In the genomic region with DNA sequence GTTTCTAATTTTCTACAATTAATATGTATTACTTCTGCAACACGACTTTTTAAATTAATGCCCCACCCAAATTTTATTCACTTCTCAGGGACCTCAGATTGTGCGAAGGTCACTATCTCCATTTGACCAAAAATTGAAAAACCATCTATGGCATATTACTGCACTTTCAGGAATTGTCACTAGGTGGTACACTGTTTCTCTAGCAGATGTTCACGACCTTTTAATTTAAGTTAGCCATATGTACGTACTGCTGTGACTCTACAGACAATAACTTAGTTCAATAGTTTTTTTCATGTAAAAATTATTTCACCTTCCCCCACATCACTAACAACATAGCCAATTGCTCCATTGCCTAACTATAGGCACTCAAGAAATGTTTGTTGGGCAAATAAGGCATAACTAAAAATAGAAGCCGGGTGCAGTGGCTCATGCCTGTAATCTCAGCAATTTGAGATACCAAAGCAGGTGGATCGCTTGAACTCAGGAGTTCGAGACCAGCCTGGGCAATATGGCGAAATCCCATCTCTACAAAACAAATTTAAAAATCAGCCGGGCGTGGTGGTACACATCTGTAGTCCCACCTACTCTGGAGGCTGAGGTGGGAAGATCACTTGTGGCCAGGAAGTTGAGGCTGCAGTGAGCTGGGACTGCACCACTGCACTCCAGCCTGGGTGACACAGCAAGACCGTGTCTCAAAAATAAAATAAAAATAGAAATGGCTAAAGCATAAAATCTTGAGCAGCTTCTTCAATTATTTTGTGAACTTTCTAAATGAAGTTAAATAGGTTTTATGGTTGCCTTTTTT, we compare ENCODE assay signal across 8 cellular contexts.
A peak's percentile ranks its signal among the peaks of the same experiment; 100 is the strongest.
DNase-seq lines count a peak whose midpoint lies in the region; ATAC-seq and TF ChIP-seq lines count a peak whose summit lies in the region.

No MANE protein-coding gene starts in this region.

- no peak overlapping the region for H2BK12ac ChIP-seq in H9 (ENCODE audit: insufficient read length, low read depth, low read length)

- peak; percentile 69 for TF ChIP-seq CTCF in H9 (conservative IDR thresholded peaks at IDR 0.05)
- TF ChIP-seq CTCF in NB4 (IDR thresholded peaks at IDR 0.05; ENCODE audit: low read depth, low read length): peak; percentile 63

- no peaks in the 10 kb centered on the region for H3K23me2 ChIP-seq in H9 (ENCODE audit: insufficient read length, low read depth, low read length, poor library complexity, severe bottlenecking)

- H2BK120ac ChIP-seq in H9 (ENCODE audit: low read depth, low read length, poor library complexity, severe bottlenecking): no peak overlapping the region

- no peak overlapping the region for H3K27ac ChIP-seq in H9 (ENCODE audit: insufficient read length, low read depth, low read length)

- no CpG with 5 or more reads among the region's 11 CpGs for WGBS in H9 (ENCODE audit: extremely low coverage, insufficient read length, low lambda C conversion rate)

- H3K27ac Mint-ChIP-seq in H9: no peak overlapping the region
- no peak overlapping the region for H3K27ac Mint-ChIP-seq in memory B cell

- no peak overlapping the region for H4K91ac ChIP-seq in H9 (ENCODE audit: insufficient read length, low read depth, low read length)

- no peak overlapping the region for H2AK5ac ChIP-seq in H9 (ENCODE audit: insufficient read length, low read length)

- no peaks in the 10 kb centered on the region for H3K79me1 ChIP-seq in H9 (ENCODE audit: insufficient read depth, low read depth, low read length, poor library complexity, severe bottlenecking)

- no peak overlapping the region for H4K5ac ChIP-seq in H9 (ENCODE audit: insufficient read length, low read depth, low read length)

- H4K8ac ChIP-seq in H9 (replicated peaks; ENCODE audit: insufficient read length, low read depth, low read length): no peak overlapping the region

- H3K4me3 Mint-ChIP-seq in H9 (no peak overlapping the region), memory B cell (no peak overlapping the region)

- H3K27me3 ChIP-seq in H9 (ENCODE audit: insufficient read depth, low read length) (no peaks in the 10 kb centered on the region), adipocyte (replicated peaks; ENCODE audit: control insufficient read depth, insufficient read depth, low read length) (no peaks in the 10 kb centered on the region)

- no peaks in the 10 kb centered on the region for H3K36me3 ChIP-seq in adipocyte (ENCODE audit: control insufficient read depth, insufficient read depth, low read length, severe bottlenecking)

- no peak overlapping the region for H2BK15ac ChIP-seq in H9 (ENCODE audit: low read depth, low read length)

- H2BK20ac ChIP-seq in H9 (ENCODE audit: low read depth, low read length, poor library complexity, severe bottlenecking): no peak overlapping the region

- H3K79me2 ChIP-seq in H9 (ENCODE audit: insufficient read depth, low read length): no peaks in the 10 kb centered on the region

- H4K20me1 ChIP-seq in H9 (ENCODE audit: control insufficient read depth, insufficient read depth, insufficient read length): no peaks in the 10 kb centered on the region

- DNase-seq in NCI-H2107 treated with DMSO at 0.1 percent for 48 hours (lab: John Stamatoyannopoulos, UW; ENCODE audit: unreplicated experiment) (peak; percentile 51), NCI-H2107 (lab: John Stamatoyannopoulos, UW) (no peak), H9 (no peak), NB4 (ENCODE audit: low read depth) (peak; percentile 51), adipocyte (ENCODE audit: low read depth) (peak; percentile 54), memory B cell (ENCODE audit: low spot score in 2 of 2) (no peak)
- no peak for DNase-seq in effector CD4-positive, alpha-beta T cell
- DNase-seq in central memory CD4-positive, alpha-beta T cell: no peak

- peak; percentile 58 for ATAC-seq in memory B cell (ENCODE audit: low read depth)

- H3K4me1 Mint-ChIP-seq in H9: peaks cover 10 to 13% of the 10 kb centered on the region in 2 experiments
- H3K4me1 Mint-ChIP-seq in memory B cell: peaks cover 6% of the 10 kb centered on the region

- H2BK5ac ChIP-seq in H9 (ENCODE audit: insufficient read length, low read length): no peak overlapping the region

- H2AFZ ChIP-seq in H9 (ENCODE audit: low read length): no peak overlapping the region

- no peaks in the 10 kb centered on the region for H3K4me1 ChIP-seq in H9 (ENCODE audit: insufficient read depth, low read length)
- H3K4me1 ChIP-seq in adipocyte (ENCODE audit: control insufficient read depth, insufficient read depth, low read length): no peaks in the 10 kb centered on the region

- H3K9me3 Mint-ChIP-seq in H9: no peaks in the 10 kb centered on the region
- no peaks in the 10 kb centered on the region for H3K9me3 Mint-ChIP-seq in memory B cell

- H3K4me2 ChIP-seq in H9 (ENCODE audit: insufficient read depth, insufficient read length, low read length): no peak overlapping the region

- H3K27me3 Mint-ChIP-seq in H9 (ENCODE audit: low read depth) (no peaks in the 10 kb centered on the region), memory B cell (peaks cover 4% of the 10 kb centered on the region)

- no peak for TF ChIP-seq POLR2A in NB4 (IDR thresholded peaks at IDR 0.05; ENCODE audit: extremely low read depth, insufficient read length)

- H3K4ac ChIP-seq in H9 (ENCODE audit: low read depth, low read length): no peak overlapping the region

- H3K9ac ChIP-seq in H9 (ENCODE audit: extremely low read depth, insufficient read length, low read length) (no peak overlapping the region), adipocyte (ENCODE audit: low read length) (no peak overlapping the region)

- no peak overlapping the region for H3K18ac ChIP-seq in H9 (ENCODE audit: insufficient read length, low read depth, low read length)

- no peak overlapping the region for H3K23ac ChIP-seq in H9 (ENCODE audit: insufficient read length, low read depth, low read length)

- no peak overlapping the region for H3K14ac ChIP-seq in H9 (ENCODE audit: insufficient read depth, low read length)

- H3K36me3 Mint-ChIP-seq in H9 (ENCODE audit: insufficient read depth in 1 of 3, low read depth in 3 of 3) (no peaks in the 10 kb centered on the region), memory B cell (no peaks in the 10 kb centered on the region)

- H3K56ac ChIP-seq in H9 (ENCODE audit: insufficient read length, low read depth, low read length): no peak overlapping the region

- no peak overlapping the region for H3T11ph ChIP-seq in H9 (ENCODE audit: low read length)

- H3K4me3 ChIP-seq in NB4 (ENCODE audit: low read depth, low read length): no peak overlapping the region
- H3K4me3 ChIP-seq in adipocyte (ENCODE audit: low read length): no peak overlapping the region

- H3K9me3 ChIP-seq in H9 (ENCODE audit: control insufficient read depth, low read depth, low read length) (no peaks in the 10 kb centered on the region), adipocyte (ENCODE audit: control insufficient read depth, low read length) (no peaks in the 10 kb centered on the region)

Comparison
In these comparisons a context has a peak if more than half of its experiments do, and no peak if none do; other contexts are left out.
1. DNase-seq: peak in NCI-H2107 treated with DMSO at 0.1 percent for 48 hours (single experiment), NB4 (single experiment) and adipocyte (single experiment); none in NCI-H2107 (single experiment), H9 (single experiment), memory B cell (0 of 2), effector CD4-positive, alpha-beta T cell (single experiment) and central memory CD4-positive, alpha-beta T cell (single experiment).